Comparison of ENCODE assay signal across 1 cellular context in the genomic region with DNA sequence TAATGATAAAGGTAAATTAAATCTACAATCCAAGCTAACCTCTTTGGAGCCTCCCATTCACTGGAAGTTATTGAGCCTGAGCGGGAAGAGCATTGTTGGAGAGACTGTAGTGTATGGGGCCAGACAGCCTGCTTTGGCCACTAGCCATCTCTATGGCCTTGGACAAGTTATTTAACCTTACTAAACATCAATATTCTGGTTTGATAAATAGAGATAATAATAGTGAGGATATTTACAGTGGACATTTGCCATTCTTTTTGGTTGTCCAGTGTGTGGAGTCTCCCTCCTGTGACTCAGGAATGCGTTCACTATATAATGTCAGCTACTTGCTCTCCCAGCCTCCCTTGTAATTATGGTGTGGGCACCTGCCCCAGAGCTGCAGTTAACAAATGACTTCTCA.
TF ChIP-seq lines count a peak whose summit lies in the region.

No MANE protein-coding gene starts in this region.

TF ChIP-seq in IMR-90, 13 proteins besides CTCF, POLR2A, EP300 and RAD21:
- TF ChIP-seq MXI1 (IDR thresholded peaks at IDR 0.05; ENCODE audit: borderline replicate concordance, low read depth, low read length) (no peak), SMC3 (IDR thresholded peaks at IDR 0.05; ENCODE audit: low read depth, low read length) (no peak), RFX5 (IDR thresholded peaks at IDR 0.05; ENCODE audit: low read depth, low read length) (no peak), CHD1 (IDR thresholded peaks at IDR 0.05; ENCODE audit: low read depth, low read length) (no peak), CEBPB (IDR thresholded peaks at IDR 0.05; ENCODE audit: low read depth, low read length) (no peak), MAZ (IDR thresholded peaks at IDR 0.05; ENCODE audit: borderline replicate concordance, low read depth, low read length) (no peak), RCOR1 (IDR thresholded peaks at IDR 0.05; ENCODE audit: insufficient replicate concordance, low read length) (no peak), NFE2L2 (IDR thresholded peaks at IDR 0.05; ENCODE audit: low read depth, low read length) (no peak), FOS (IDR thresholded peaks at IDR 0.05; ENCODE audit: low read depth, low read length) (no peak), MAFK (IDR thresholded peaks at IDR 0.05; ENCODE audit: low read depth, low read length) (no peak), BHLHE40 (IDR thresholded peaks at IDR 0.05; ENCODE audit: low read depth, low read length) (no peak)
- TF ChIP-seq, protein P1, sequence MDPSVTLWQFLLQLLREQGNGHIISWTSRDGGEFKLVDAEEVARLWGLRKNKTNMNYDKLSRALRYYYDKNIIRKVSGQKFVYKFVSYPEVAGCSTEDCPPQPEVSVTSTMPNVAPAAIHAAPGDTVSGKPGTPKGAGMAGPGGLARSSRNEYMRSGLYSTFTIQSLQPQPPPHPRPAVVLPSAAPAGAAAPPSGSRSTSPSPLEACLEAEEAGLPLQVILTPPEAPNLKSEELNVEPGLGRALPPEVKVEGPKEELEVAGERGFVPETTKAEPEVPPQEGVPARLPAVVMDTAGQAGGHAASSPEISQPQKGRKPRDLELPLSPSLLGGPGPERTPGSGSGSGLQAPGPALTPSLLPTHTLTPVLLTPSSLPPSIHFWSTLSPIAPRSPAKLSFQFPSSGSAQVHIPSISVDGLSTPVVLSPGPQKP (IDR thresholded peaks at IDR 0.05; ENCODE audit: borderline replicate concordance, low read depth, low read length), result no peak
- TF ChIP-seq, protein P2, sequence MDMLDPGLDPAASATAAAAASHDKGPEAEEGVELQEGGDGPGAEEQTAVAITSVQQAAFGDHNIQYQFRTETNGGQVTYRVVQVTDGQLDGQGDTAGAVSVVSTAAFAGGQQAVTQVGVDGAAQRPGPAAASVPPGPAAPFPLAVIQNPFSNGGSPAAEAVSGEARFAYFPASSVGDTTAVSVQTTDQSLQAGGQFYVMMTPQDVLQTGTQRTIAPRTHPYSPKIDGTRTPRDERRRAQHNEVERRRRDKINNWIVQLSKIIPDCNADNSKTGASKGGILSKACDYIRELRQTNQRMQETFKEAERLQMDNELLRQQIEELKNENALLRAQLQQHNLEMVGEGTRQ (IDR thresholded peaks at IDR 0.05; ENCODE audit: low read depth, low read length), result no peak
